In genomic region chr10:32956365-32957197, GRCh38 we compare ENCODE assay signal across 9 cellular contexts. TPM values are rescaled to one million over a fixed set of nuclear protein-coding genes. Genes with fewer than 3 reads are reported as not detected.
DNase-seq lines count a peak whose midpoint lies in the region; FAIRE-seq and TF ChIP-seq lines count a peak whose summit lies in the region.
"Had no signal": no experiment of that assay in that cellular context is flagged by ENCODE, and none has a peak within 500 bp of the region (broad histone marks: within the 10 kb centered on the region; RNA-seq: fewer than 3 reads in every experiment).

No MANE protein-coding gene starts in this region.

- H3K79me2 ChIP-seq in DOHH2 (ENCODE audit: control insufficient read depth, low read length) (peaks cover 92% of the 10 kb centered on the region), OCI-LY7 (ENCODE audit: insufficient read depth, low read depth, low read length) (peaks cover 90% of the 10 kb centered on the region), endothelial cell of umbilical vein (ENCODE audit: control insufficient read depth, insufficient read depth, low read length) (peaks cover 82% of the 10 kb centered on the region)

- no peaks in the 10 kb centered on the region for H3K9me2 ChIP-seq in DOHH2 (replicated peaks; ENCODE audit: control insufficient read depth, low read length)
- H3K9me2 ChIP-seq in OCI-LY7 (ENCODE audit: insufficient read depth, low read length) = no peaks in the 10 kb centered on the region

- no peak for FAIRE-seq in endothelial cell of umbilical vein (lab: Jason Lieb, UNC)

- H3F3A ChIP-seq in DOHH2 (ENCODE audit: control insufficient read depth, insufficient read depth) = peaks cover 34% of the 10 kb centered on the region

- intact Hi-C loops in OCI-LY7 (cut with micrococcal nuclease; ENCODE audit: unreplicated experiment) = loop anchor here (5.0 kb wide), 2 partner anchors 146 to 579 kb away; no protein-coding TSS in a partner anchor
- intact Hi-C loops in endothelial cell of umbilical vein (cut with micrococcal nuclease) = loop anchor here (5.0 kb wide), 1 partner anchor 296 kb away; no protein-coding TSS in a partner anchor

- CTCF ChIA-PET in OCI-LY7 (lab: Charles Lee; ENCODE audit: unreplicated experiment) = interaction anchor here (1.5 kb wide), 1 partner anchor 8 kb away, joined by 3 read pairs; no protein-coding TSS in a partner anchor
- CTCF ChIA-PET in endothelial cell of umbilical vein (lab: Charles Lee) = interaction anchor here (0.8 to 3.3 kb wide), 7 partner anchors 9 to 57 kb away, joined by 3 to 22 read pairs (median 3); no protein-coding TSS in a partner anchor

- H3K9me3 ChIP-seq in DOHH2 (ENCODE audit: control insufficient read depth, insufficient read depth, low read length) (no peaks in the 10 kb centered on the region), OCI-LY7 (ENCODE audit: low read length) (no peaks in the 10 kb centered on the region), endothelial cell of umbilical vein (replicated peaks; ENCODE audit: control insufficient read depth, insufficient read depth, low read length) (no peaks in the 10 kb centered on the region), neutrophil (no peaks in the 10 kb centered on the region)

- H3K4me1 ChIP-seq in DOHH2 (ENCODE audit: control insufficient read depth, low read length) (peaks cover 76% of the 10 kb centered on the region), OCI-LY7 (ENCODE audit: insufficient read depth, low read length, poor library complexity, severe bottlenecking) (peaks cover 61% of the 10 kb centered on the region), endothelial cell of umbilical vein (ENCODE audit: control insufficient read depth, extremely low read depth, insufficient read depth, low read length) (peaks cover 69% of the 10 kb centered on the region), neutrophil (ENCODE audit: control insufficient read depth in 1 of 2, insufficient read depth in 1 of 2, low read depth in 1 of 2, low read length in 1 of 2) (peaks cover 10 to 17% of the 10 kb centered on the region in 2 experiments)

- peak overlapping the region; percentile 100 for H3K9ac ChIP-seq in endothelial cell of umbilical vein (replicated peaks; ENCODE audit: extremely low read depth, insufficient read depth, low read length)

- H3K27me3 ChIP-seq in DOHH2 (ENCODE audit: control insufficient read depth, low read length) = no peaks in the 10 kb centered on the region
- no peaks in the 10 kb centered on the region for H3K27me3 ChIP-seq in endothelial cell of umbilical vein (ENCODE audit: control insufficient read depth in 2 of 2, insufficient read depth in 2 of 2, low read length in 2 of 2)
- peaks cover 19% of the 10 kb centered on the region for H3K27me3 ChIP-seq in neutrophil

- DNase-seq in OCI-LY7 (ENCODE audit: low spot score) (no peak), endothelial cell of umbilical vein (ENCODE audit: low read depth, low spot score) (peak; percentile 18), DMS153 treated with DMSO at 0.1 percent for 48 hours (lab: John Stamatoyannopoulos, UW; ENCODE audit: unreplicated experiment) (no peak), NCI-H2081 (lab: John Stamatoyannopoulos, UW) (no peak), GM20000 (ENCODE audit: low spot score) (no peak), AG08395 (ENCODE audit: low spot score) (no peak)
- DNase-seq: cortex of kidney had no signal

- TF ChIP-seq CTCF in DOHH2 (IDR thresholded peaks at IDR 0.05; ENCODE audit: low read depth, low read length, poor library complexity, severe bottlenecking) = no peak
- no peak for TF ChIP-seq CTCF in OCI-LY7 (conservative IDR thresholded peaks at IDR 0.05; ENCODE audit: low read length)
- no peak for TF ChIP-seq CTCF in endothelial cell of umbilical vein (IDR thresholded peaks at IDR 0.05; ENCODE audit: extremely low read depth in 1 of 2, insufficient read depth in 1 of 2, low read depth in 1 of 2, low read length in 2 of 2)
- no peak for TF ChIP-seq CTCF in neutrophil (IDR thresholded peaks at IDR 0.05)
- TF ChIP-seq CTCF in GM20000 (IDR thresholded peaks at IDR 0.05; ENCODE audit: extremely low read depth, missing control alignments) = no peak

- H3K27ac ChIP-seq in DOHH2 (ENCODE audit: low read depth, low read length) (peak overlapping the region; percentile 47), OCI-LY7 (ENCODE audit: low read depth, low read length, poor library complexity, severe bottlenecking) (peak overlapping the region; percentile 64), endothelial cell of umbilical vein (ENCODE audit: insufficient read depth, low read depth, low read length) (peak overlapping the region; percentile 97), neutrophil (no peak overlapping the region)

- H2AFZ ChIP-seq in OCI-LY7 (ENCODE audit: low read length) (no peak overlapping the region), endothelial cell of umbilical vein (ENCODE audit: low read depth, low read length) (no peak overlapping the region)

- no peak for TF ChIP-seq POLR2A in endothelial cell of umbilical vein (IDR thresholded peaks at IDR 0.05; ENCODE audit: low read depth, low read length)

- POLR2A ChIA-PET in OCI-LY7 (lab: Charles Lee) = interaction anchor here (0.6 to 7.0 kb wide), 10 partner anchors 10 to 204 kb away, joined by 3 to 68 read pairs (median 4); no protein-coding TSS in a partner anchor
- POLR2A ChIA-PET in endothelial cell of umbilical vein (lab: Charles Lee) = interaction anchor here (0.7 to 1.4 kb wide), 2 partner anchors 24 to 31 kb away, joined by 3 to 9 read pairs; no protein-coding TSS in a partner anchor

- dilution Hi-C loops in endothelial cell of umbilical vein (cut with MboI; ENCODE audit: extremely low pct_ligation_motif_present, low sequenced_read_pairs) = no loop called here

- BruUV-seq in OCI-LY7 (replicated peaks; lab: Mats Ljungman, UMichigan) (no TSS peak), endothelial cell of umbilical vein (replicated peaks; lab: Mats Ljungman, UMichigan) (TSS peak; percentile 35)

- H3K4me2 ChIP-seq in DOHH2 (ENCODE audit: low read length) = peak overlapping the region; percentile 90
- H3K4me2 ChIP-seq in OCI-LY7 (ENCODE audit: low read length) = peak overlapping the region; percentile 85
- H3K4me2 ChIP-seq in endothelial cell of umbilical vein (ENCODE audit: insufficient read depth, low read length) = peak overlapping the region; percentile 99

- peaks cover 20% of the 10 kb centered on the region for H4K20me1 ChIP-seq in DOHH2 (ENCODE audit: control insufficient read depth, insufficient read depth, low read depth, low read length)
- peaks cover 44% of the 10 kb centered on the region for H4K20me1 ChIP-seq in OCI-LY7 (ENCODE audit: insufficient read depth, low read length)
- H4K20me1 ChIP-seq in endothelial cell of umbilical vein (replicated peaks; ENCODE audit: control insufficient read depth, extremely low read depth, insufficient read depth, low read length) = peaks cover 18% of the 10 kb centered on the region

- H3K4me3 ChIP-seq in DOHH2 (ENCODE audit: low read length) = peak overlapping the region; percentile 98
- peak overlapping the region; percentile 94 for H3K4me3 ChIP-seq in OCI-LY7 (ENCODE audit: low read depth, low read length, poor library complexity, severe bottlenecking)
- peak overlapping the region; percentile 99 to 100 (median 99) for H3K4me3 ChIP-seq in endothelial cell of umbilical vein (replicated peaks in 1 of 3; ENCODE audit: insufficient read depth in 1 of 3, low read depth in 1 of 3, low read length in 3 of 3)
- peak overlapping the region; percentile 71 to 74 for H3K4me3 ChIP-seq in neutrophil (ENCODE audit: low read depth in 1 of 2, low read length in 1 of 2)

- H3K36me3 ChIP-seq in DOHH2 (ENCODE audit: control insufficient read depth, low read length) = peaks cover 68% of the 10 kb centered on the region
- H3K36me3 ChIP-seq in OCI-LY7 (ENCODE audit: insufficient read depth, low read length) = peaks cover 44% of the 10 kb centered on the region
- H3K36me3 ChIP-seq in endothelial cell of umbilical vein (ENCODE audit: control insufficient read depth in 2 of 2, extremely low read depth in 1 of 2, insufficient read depth in 2 of 2, low read length in 2 of 2) = no peaks in the 10 kb centered on the region
- no peaks in the 10 kb centered on the region for H3K36me3 ChIP-seq in neutrophil

- H3K9me1 ChIP-seq in endothelial cell of umbilical vein (replicated peaks; ENCODE audit: control insufficient read depth, extremely low read depth, insufficient read depth, low read length) = no peaks in the 10 kb centered on the region

TF ChIP-seq in endothelial cell of umbilical vein, 7 proteins besides CTCF, POLR2A, EP300 and RAD21:
- TF ChIP-seq GATA2 (IDR thresholded peaks at IDR 0.05; ENCODE audit: insufficient read depth, insufficient read length, low read depth, low read length) (no peak), EZH2 (IDR thresholded peaks at IDR 0.05; ENCODE audit: borderline replicate concordance, low read depth, low read length, severe bottlenecking) (no peak), MYC (IDR thresholded peaks at IDR 0.05; ENCODE audit: low read depth, low read length) (no peak), FOS (IDR thresholded peaks at IDR 0.05; ENCODE audit: borderline replicate concordance, insufficient read depth, low read length) (no peak), JUN (IDR thresholded peaks at IDR 0.05; ENCODE audit: borderline replicate concordance, insufficient read depth, insufficient read length, low read depth) (no peak), MAX (IDR thresholded peaks at IDR 0.05; ENCODE audit: insufficient read depth, insufficient read length) (no peak), POLR2AphosphoS5 (IDR thresholded peaks at IDR 0.05; ENCODE audit: insufficient read depth, low read depth, low read length) (no peak)

RNA-seq across cellular contexts. Expression of gene ITGB1, which starts 1.4 kb away (rescaled TPM):
- 165 and 179 TPM in 2 replicates for total RNA-seq in OCI-LY7 (2014; rRNA removed; shearing (Covaris generic))
- total RNA-seq in OCI-LY7 (2022) (167 and 199 TPM in 2 replicates), endothelial cell of umbilical vein (1,125 and 1,147 TPM in 2 replicates)
- polyA plus RNA-seq in endothelial cell of umbilical vein = 313 and 424 TPM in 2 replicates
- 480 and 502 TPM in 2 replicates for polyA plus RNA-seq in endothelial cell of umbilical vein (2011; cell fraction: cytosol; rRNA removed)
- 255 and 459 TPM in 2 replicates for polyA plus RNA-seq in endothelial cell of umbilical vein (2011; cell fraction: nucleus; rRNA removed)
- polyA plus RNA-seq in endothelial cell of umbilical vein (2012) = 1,054 and 1,144 TPM in 2 replicates
- polyA minus RNA-seq in endothelial cell of umbilical vein = 909 and 1,209 TPM in 2 replicates
- polyA minus RNA-seq in endothelial cell of umbilical vein (2011; cell fraction: cytosol; rRNA and poly(A)+ RNA removed) = 134 TPM
- 270 and 336 TPM in 2 replicates for polyA minus RNA-seq in endothelial cell of umbilical vein (2011; cell fraction: nucleus; rRNA and poly(A)+ RNA removed)
